13 cellular contexts compared by ENCODE assay signal in the genomic region with DNA sequence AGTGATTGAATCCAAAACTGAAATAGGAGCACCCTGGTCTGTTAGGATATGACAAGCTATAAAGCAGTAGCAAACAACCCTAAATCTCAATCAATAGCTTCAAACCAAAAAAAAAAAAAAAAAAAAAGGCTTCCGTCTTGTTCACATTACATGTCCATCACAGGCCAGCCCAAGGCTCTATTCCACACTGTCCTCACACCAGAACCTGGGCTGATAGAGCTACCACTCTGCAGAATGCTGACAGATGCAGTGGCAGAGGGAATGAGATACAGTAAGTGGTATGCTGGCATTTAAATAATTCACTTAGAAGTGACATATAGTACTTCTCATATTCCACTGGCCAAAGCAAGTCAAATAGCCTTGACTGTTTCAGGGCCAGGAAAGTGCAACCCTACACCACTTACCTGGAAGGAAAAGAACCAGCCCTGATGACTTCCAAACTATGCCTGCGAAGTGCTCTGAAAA. TPM values are rescaled to one million over a fixed set of nuclear protein-coding genes. Genes with fewer than 3 reads are reported as not detected.
DNase-seq lines count a peak whose midpoint lies in the region; ATAC-seq, FAIRE-seq and TF ChIP-seq lines count a peak whose summit lies in the region.
"Had no signal": no experiment of that assay in that cellular context is flagged by ENCODE, and none has a peak within 500 bp of the region (broad histone marks: within the 10 kb centered on the region; RNA-seq: fewer than 3 reads in every experiment).

No MANE protein-coding gene starts in this region.

- H3K4me3 ChIP-seq in astrocyte (ENCODE audit: insufficient read depth, low read depth, low read length) (no peak overlapping the region), MM.1S (ENCODE audit: low read length) (no peak overlapping the region)
- H3K4me3 ChIP-seq: mucosa of descending colon, prostate gland had no signal

- peaks cover 7% of the 10 kb centered on the region for H3F3A ChIP-seq in MM.1S (ENCODE audit: insufficient read depth, low read length)

- no peak for DNase-seq in activated T-cell treated with anti-CD3 and anti-CD28 coated beads, Interleukin-2, amount 50 U/mL, for 4 hours
- DNase-seq in activated T-cell treated with anti-CD3 and anti-CD28 coated beads, Interleukin-2, amount 50 U/mL, for 1 hour = no peak
- DNase-seq in astrocyte (ENCODE audit: low read depth) (no peak), NCI-H1092 treated with DMSO at 0.1 percent for 48 hours (lab: John Stamatoyannopoulos, UW) (no peak), MM.1S (no peak)
- DNase-seq in stimulated activated naive CD8-positive, alpha-beta T cell treated with anti-CD3 and anti-CD28 coated beads, Interleukin-15, Interleukin-2, amounts not matched to agents 100 U/mL and 50 U/mL, for 24 hours = no peak
- DNase-seq: foreskin melanocyte, mucosa of descending colon, WERI-Rb-1 had no signal

- H3K27me3 ChIP-seq in astrocyte (ENCODE audit: insufficient read depth, low read length) (no peaks in the 10 kb centered on the region), MM.1S (replicated peaks; ENCODE audit: insufficient read depth, low read length) (no peaks in the 10 kb centered on the region)

- H3K4me3 Mint-ChIP-seq in activated T-cell treated with anti-CD3 and anti-CD28 coated beads, Interleukin-2, amount 50 U/mL, for 4 hours = peak overlapping the region; percentile 42
- no peak overlapping the region for H3K4me3 Mint-ChIP-seq in astrocyte (ENCODE audit: unreplicated experiment)

- H3K79me2 ChIP-seq in astrocyte (ENCODE audit: insufficient read depth, low read length) = peaks cover 18% of the 10 kb centered on the region
- H3K79me2 ChIP-seq in MM.1S (ENCODE audit: low read length) = peaks cover 95% of the 10 kb centered on the region

- H3K36me3 ChIP-seq in astrocyte (ENCODE audit: insufficient read depth, low read length) (no peaks in the 10 kb centered on the region), MM.1S (replicated peaks; ENCODE audit: insufficient read depth, low read length) (peaks cover 7% of the 10 kb centered on the region; the same call in 1 of the 2 replicates)
- H3K36me3 ChIP-seq: prostate gland, WERI-Rb-1 had no signal

- TF ChIP-seq CTCF in astrocyte (IDR thresholded peaks at IDR 0.05; ENCODE audit: insufficient read depth, low read depth, low read length) = no peak
- TF ChIP-seq CTCF in MM.1S (IDR thresholded peaks at IDR 0.05; ENCODE audit: low read length) = no peak

- ATAC-seq in activated T-cell treated with anti-CD3 and anti-CD28 coated beads, Interleukin-2, amount 50 U/mL, for 4 hours = no peak
- peak; percentile 4 for ATAC-seq in stimulated activated naive CD8-positive, alpha-beta T cell treated with anti-CD3 and anti-CD28 coated beads, Interleukin-15, Interleukin-2, amounts not matched to agents 100 U/mL and 50 U/mL, for 24 hours
- no peak for ATAC-seq in GM21576 (IDR thresholded peaks at IDR 0.05; ENCODE audit: unreplicated experiment)
- ATAC-seq: mucosa of descending colon had no signal

- H3K4me1 ChIP-seq in astrocyte (ENCODE audit: insufficient read depth, low read length) = peaks cover 21% of the 10 kb centered on the region
- H3K4me1 ChIP-seq in MM.1S (ENCODE audit: low read length) = 0 out of 2 replicates have a peak, but pooled peaks cover 6% of the 10 kb centered on the region
- H3K4me1 ChIP-seq: prostate gland had no signal

- no peak overlapping the region for H3K27ac ChIP-seq in astrocyte (ENCODE audit: low read depth, low read length)
- H3K27ac ChIP-seq in MM.1S (ENCODE audit: low read length) = no peak overlapping the region; the same call in 1 of the 2 replicates
- H3K27ac ChIP-seq: HL-60, prostate gland, WERI-Rb-1 had no signal

- H2AFZ ChIP-seq in astrocyte (ENCODE audit: low read depth, low read length) = no peak overlapping the region
- no peak overlapping the region for H2AFZ ChIP-seq in MM.1S (ENCODE audit: low read length)

- no peaks in the 10 kb centered on the region for H3K9me3 ChIP-seq in astrocyte (ENCODE audit: insufficient read depth, low read depth, low read length)
- H3K9me3 ChIP-seq in MM.1S (replicated peaks; ENCODE audit: insufficient read depth, low read length) = no peaks in the 10 kb centered on the region
- H3K9me3 ChIP-seq: mucosa of descending colon, prostate gland had no signal

- H3K36me3 Mint-ChIP-seq in activated T-cell treated with anti-CD3 and anti-CD28 coated beads, Interleukin-2, amount 50 U/mL, for 4 hours (ENCODE audit: insufficient read depth) = peaks cover 9% of the 10 kb centered on the region
- H3K36me3 Mint-ChIP-seq in astrocyte (ENCODE audit: low read depth, unreplicated experiment) = peaks cover 4% of the 10 kb centered on the region

- no peak overlapping the region for H3K27ac Mint-ChIP-seq in astrocyte (ENCODE audit: unreplicated experiment)

- H4K20me1 ChIP-seq in astrocyte (ENCODE audit: insufficient read depth, low read length) = peaks cover 9% of the 10 kb centered on the region
- H4K20me1 ChIP-seq in MM.1S (ENCODE audit: insufficient read depth, low read length) = peaks cover 5% of the 10 kb centered on the region; the same call in 1 of the 2 replicates

- H3K9ac ChIP-seq in astrocyte (ENCODE audit: low read length) (no peak overlapping the region), MM.1S (ENCODE audit: low read length) (no peak overlapping the region)

- H3K4me2 ChIP-seq in astrocyte (ENCODE audit: low read length) = peak overlapping the region; percentile 21
- no peak overlapping the region for H3K4me2 ChIP-seq in MM.1S (ENCODE audit: low read depth, low read length)

- TF ChIP-seq EP300 in Ishikawa (IDR thresholded peaks at IDR 0.05; ENCODE audit: borderline replicate concordance) = peak; percentile 33; the same call in 1 of the 2 replicates

- H3K27me3 Mint-ChIP-seq in activated T-cell treated with anti-CD3 and anti-CD28 coated beads, Interleukin-2, amount 50 U/mL, for 4 hours (ENCODE audit: low read depth) = peaks cover 6% of the 10 kb centered on the region
- H3K27me3 Mint-ChIP-seq in astrocyte (ENCODE audit: low read depth, unreplicated experiment) = no peaks in the 10 kb centered on the region

- TF ChIP-seq RAD21 in Ishikawa (IDR thresholded peaks at IDR 0.05; ENCODE audit: low read depth) = no peak

- H3K9me2 ChIP-seq in MM.1S (replicated peaks; ENCODE audit: insufficient read depth, low read length) = no peaks in the 10 kb centered on the region

- no peaks in the 10 kb centered on the region for H3K9me3 Mint-ChIP-seq in activated T-cell treated with anti-CD3 and anti-CD28 coated beads, Interleukin-2, amount 50 U/mL, for 4 hours
- H3K9me3 Mint-ChIP-seq in astrocyte (ENCODE audit: unreplicated experiment) = no peaks in the 10 kb centered on the region

- H3K4me1 Mint-ChIP-seq in activated T-cell treated with anti-CD3 and anti-CD28 coated beads, Interleukin-2, amount 50 U/mL, for 4 hours (ENCODE audit: low read depth) = peaks cover 61% of the 10 kb centered on the region
- H3K4me1 Mint-ChIP-seq in astrocyte (ENCODE audit: low read depth, unreplicated experiment) = peaks cover 12% of the 10 kb centered on the region

- FAIRE-seq in astrocyte (lab: Jason Lieb, UNC) = no peak

TF ChIP-seq in Ishikawa, 13 proteins besides CTCF, POLR2A, EP300 and RAD21 (continues in another document):
- TF ChIP-seq EGR1 (IDR thresholded peaks at IDR 0.05) = no peak
- peak; percentile 86 for TF ChIP-seq TEAD4 (IDR thresholded peaks at IDR 0.05)
- no peak for TF ChIP-seq ZBTB7A (IDR thresholded peaks at IDR 0.05; ENCODE audit: low read depth)
- TF ChIP-seq CREB1 (IDR thresholded peaks at IDR 0.05; ENCODE audit: low read depth) = no peak
- TF ChIP-seq, protein P1, sequence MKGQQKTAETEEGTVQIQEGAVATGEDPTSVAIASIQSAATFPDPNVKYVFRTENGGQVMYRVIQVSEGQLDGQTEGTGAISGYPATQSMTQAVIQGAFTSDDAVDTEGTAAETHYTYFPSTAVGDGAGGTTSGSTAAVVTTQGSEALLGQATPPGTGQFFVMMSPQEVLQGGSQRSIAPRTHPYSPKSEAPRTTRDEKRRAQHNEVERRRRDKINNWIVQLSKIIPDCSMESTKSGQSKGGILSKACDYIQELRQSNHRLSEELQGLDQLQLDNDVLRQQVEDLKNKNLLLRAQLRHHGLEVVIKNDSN (IDR thresholded peaks at IDR 0.05) = no peak
- no peak for TF ChIP-seq CEBPB (IDR thresholded peaks at IDR 0.05)
- TF ChIP-seq YY1 (IDR thresholded peaks at IDR 0.05; ENCODE audit: low read depth) = no peak
- TF ChIP-seq TCF12 (IDR thresholded peaks at IDR 0.05; ENCODE audit: low read depth) = no peak
- TF ChIP-seq FOXM1 (IDR thresholded peaks at IDR 0.05; ENCODE audit: borderline replicate concordance, low read depth) = 0 out of 2 replicates have a peak, but pooled peaks have one; percentile 11
- TF ChIP-seq REST (IDR thresholded peaks at IDR 0.05; ENCODE audit: low read depth) = no peak
- peak; percentile 23; the same call in 1 of the 2 replicates for TF ChIP-seq MAX (IDR thresholded peaks at IDR 0.05)
- peak; percentile 68 for TF ChIP-seq NFIC (IDR thresholded peaks at IDR 0.05)

RNA-seq across cellular contexts. Expression of gene CDCA7L, which starts 5.8 kb away (rescaled TPM):
- total RNA-seq in activated T-cell treated with anti-CD3 and anti-CD28 coated beads, Interleukin-2, amount 50 U/mL, for 4 hours = 10 to 100 TPM; 56.6 to 84.8 (median 76.3) TPM
- total RNA-seq in astrocyte = 12.1 and 15.2 TPM in 2 replicates
